Comparison of ENCODE assay signal across 8 cellular contexts in the genomic region with DNA sequence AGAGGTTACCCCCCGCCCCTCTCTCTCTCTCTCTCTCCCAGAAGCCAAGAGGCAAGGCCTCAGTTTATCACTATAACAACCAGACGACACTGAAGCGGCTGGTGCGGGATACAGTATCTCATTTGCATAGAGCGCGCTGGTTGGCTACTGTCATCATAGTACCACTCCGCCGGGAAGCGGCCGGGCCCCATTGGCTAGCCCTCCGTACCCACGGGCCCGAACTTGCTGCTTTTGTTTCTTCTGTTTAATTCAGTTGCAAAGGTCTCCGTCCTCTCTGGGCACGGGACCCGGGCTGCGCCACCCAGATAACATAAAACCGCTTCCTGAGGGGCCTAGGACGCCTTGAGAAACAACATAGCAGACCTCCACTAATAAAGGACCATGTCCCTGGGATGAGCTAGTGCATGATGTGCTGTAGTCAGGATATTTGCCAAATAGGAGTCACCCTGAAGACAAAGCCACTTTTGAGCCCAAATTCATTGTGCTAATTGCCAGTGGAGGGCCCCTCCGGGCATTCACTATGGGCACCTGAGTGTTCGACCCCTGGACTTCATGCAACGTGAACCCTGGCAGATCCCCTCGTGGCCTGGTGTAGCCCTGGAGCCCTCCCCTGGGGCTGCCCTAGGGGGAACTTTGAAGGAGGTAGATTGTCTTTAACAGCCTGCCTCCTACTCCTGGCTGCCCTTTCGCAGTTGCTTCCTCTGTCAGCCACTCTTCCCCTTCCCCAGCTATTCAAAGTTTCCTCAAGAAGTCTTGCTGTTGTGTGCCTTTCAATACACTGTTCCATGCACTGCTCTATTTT. TPM values are rescaled to one million over a fixed set of nuclear protein-coding genes. Genes with fewer than 3 reads are reported as not detected.
DNase-seq lines count a peak whose midpoint lies in the region; ATAC-seq, FAIRE-seq and TF ChIP-seq lines count a peak whose summit lies in the region.

A gene (minus strand): TSS at position 91 of the 802 bp plus-strand sequence. CDS start 242 bp downstream, outside the sequence.

- CTCF ChIA-PET in endothelial cell of umbilical vein (lab: Charles Lee), result no interaction called here

- FAIRE-seq in endothelial cell of umbilical vein (lab: Jason Lieb, UNC), result peak; percentile 84

- no peaks in the 10 kb centered on the region for H3K79me2 ChIP-seq in endothelial cell of umbilical vein (ENCODE audit: control insufficient read depth, insufficient read depth, low read length)

- H3K9me3 ChIP-seq in endothelial cell of umbilical vein (replicated peaks; ENCODE audit: control insufficient read depth, insufficient read depth, low read length), result no peaks in the 10 kb centered on the region
- no peaks in the 10 kb centered on the region for H3K9me3 ChIP-seq in mononuclear cell (ENCODE audit: low read depth, low read length)

- H3K4me1 ChIP-seq in endothelial cell of umbilical vein (ENCODE audit: control insufficient read depth, extremely low read depth, insufficient read depth, low read length), result peaks cover 5% of the 10 kb centered on the region
- peaks cover 22% of the 10 kb centered on the region for H3K4me1 ChIP-seq in mononuclear cell (ENCODE audit: insufficient read depth, low read length)

- no peak within 1 kb of the TSS for H3K9ac ChIP-seq in endothelial cell of umbilical vein (replicated peaks; ENCODE audit: extremely low read depth, insufficient read depth, low read length)

- no peaks in the 10 kb centered on the region for H4K20me1 ChIP-seq in endothelial cell of umbilical vein (replicated peaks; ENCODE audit: control insufficient read depth, extremely low read depth, insufficient read depth, low read length)

- DNase-seq in NCI-H69 (lab: John Stamatoyannopoulos, UW) (peak; percentile 96), activated T-cell treated with anti-CD3 and anti-CD28 coated beads for 4 hours (peak; percentile 11), endothelial cell of umbilical vein (ENCODE audit: low read depth, low spot score) (peak; percentile 73)
- DNase-seq in stimulated activated CD8-positive, alpha-beta memory T cell treated with anti-CD3 and anti-CD28 coated beads, Interleukin-15, amount 100 ng/mL, for 48 hours (ENCODE audit: low read depth in 2 of 2), result peak; percentile 29 to 34

- H3K9me1 ChIP-seq in endothelial cell of umbilical vein (replicated peaks; ENCODE audit: control insufficient read depth, extremely low read depth, insufficient read depth, low read length), result no peaks in the 10 kb centered on the region

- TF ChIP-seq CTCF in endothelial cell of umbilical vein (IDR thresholded peaks at IDR 0.05; ENCODE audit: extremely low read depth in 1 of 2, insufficient read depth in 1 of 2, low read depth in 1 of 2, low read length in 2 of 2), result no peak

- dilution Hi-C loops in endothelial cell of umbilical vein (cut with MboI; ENCODE audit: extremely low pct_ligation_motif_present, low sequenced_read_pairs), result no loop called here

- peak within 1 kb of the TSS; percentile 71 for H3K4me2 ChIP-seq in endothelial cell of umbilical vein (ENCODE audit: insufficient read depth, low read length)

- ATAC-seq in GM18505 (IDR thresholded peaks at IDR 0.05; ENCODE audit: unreplicated experiment) (peak; percentile 68), HG03342 (IDR thresholded peaks at IDR 0.05; ENCODE audit: unreplicated experiment) (peak; percentile 77), GM18873 (IDR thresholded peaks at IDR 0.05; ENCODE audit: low FRiP score, unreplicated experiment) (no peak)

- peak within 1 kb of the TSS; percentile 58 for H2AFZ ChIP-seq in endothelial cell of umbilical vein (ENCODE audit: low read depth, low read length)

- no TSS peak for BruUV-seq in endothelial cell of umbilical vein (replicated peaks; lab: Mats Ljungman, UMichigan)

- no peaks in the 10 kb centered on the region for H3K36me3 ChIP-seq in endothelial cell of umbilical vein (ENCODE audit: control insufficient read depth in 2 of 2, extremely low read depth in 1 of 2, insufficient read depth in 2 of 2, low read length in 2 of 2)

- H3K27me3 ChIP-seq in endothelial cell of umbilical vein (ENCODE audit: control insufficient read depth in 2 of 2, insufficient read depth in 2 of 2, low read length in 2 of 2) (peaks cover 0 to 4% of the 10 kb centered on the region in 2 experiments), mononuclear cell (ENCODE audit: insufficient read depth, low read length) (peaks cover 2% of the 10 kb centered on the region)

- H3K4me3 ChIP-seq in endothelial cell of umbilical vein (replicated peaks in 1 of 3; ENCODE audit: insufficient read depth in 1 of 3, low read depth in 1 of 3, low read length in 3 of 3) (no peak within 1 kb of the TSS), mononuclear cell (ENCODE audit: low read length) (peak within 1 kb of the TSS; percentile 6)

- no peak within 1 kb of the TSS for H3K27ac ChIP-seq in endothelial cell of umbilical vein (ENCODE audit: insufficient read depth, low read depth, low read length)

- POLR2A ChIA-PET in endothelial cell of umbilical vein (lab: Charles Lee), result no interaction called here

- TF ChIP-seq POLR2A in GM18505 (IDR thresholded peaks at IDR 0.05; ENCODE audit: borderline replicate concordance, extremely low read depth, insufficient read depth, insufficient read length) (no peak), endothelial cell of umbilical vein (IDR thresholded peaks at IDR 0.05; ENCODE audit: low read depth, low read length) (no peak)

- intact Hi-C loops in endothelial cell of umbilical vein (cut with micrococcal nuclease), result loop anchor here (10.0 kb wide), 1 partner anchor 253 kb away; no protein-coding TSS in a partner anchor

TF ChIP-seq in endothelial cell of umbilical vein, 7 proteins besides CTCF, POLR2A, EP300 and RAD21:
- TF ChIP-seq POLR2AphosphoS5 (IDR thresholded peaks at IDR 0.05; ENCODE audit: insufficient read depth, low read depth, low read length) (no peak), JUN (IDR thresholded peaks at IDR 0.05; ENCODE audit: borderline replicate concordance, insufficient read depth, insufficient read length, low read depth) (no peak), FOS (IDR thresholded peaks at IDR 0.05; ENCODE audit: borderline replicate concordance, insufficient read depth, low read length) (no peak), MYC (IDR thresholded peaks at IDR 0.05; ENCODE audit: low read depth, low read length) (no peak), GATA2 (IDR thresholded peaks at IDR 0.05; ENCODE audit: insufficient read depth, insufficient read length, low read depth, low read length) (no peak), EZH2 (IDR thresholded peaks at IDR 0.05; ENCODE audit: borderline replicate concordance, low read depth, low read length, severe bottlenecking) (no peak)
- TF ChIP-seq, protein P1, sequence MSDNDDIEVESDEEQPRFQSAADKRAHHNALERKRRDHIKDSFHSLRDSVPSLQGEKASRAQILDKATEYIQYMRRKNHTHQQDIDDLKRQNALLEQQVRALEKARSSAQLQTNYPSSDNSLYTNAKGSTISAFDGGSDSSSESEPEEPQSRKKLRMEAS (IDR thresholded peaks at IDR 0.05; ENCODE audit: insufficient read depth, insufficient read length), result no peak

RNA-seq across cellular contexts. Expression of the gene that starts here (rescaled TPM):
- total RNA-seq in endothelial cell of umbilical vein, result 0.90 and 1.3 TPM in 2 replicates
- polyA plus RNA-seq in endothelial cell of umbilical vein, result 0.27 and 0.33 TPM in 2 replicates
- 0.46 and 0.49 TPM in 2 replicates for polyA plus RNA-seq in endothelial cell of umbilical vein (2011; cell fraction: cytosol; rRNA removed)
- polyA plus RNA-seq in endothelial cell of umbilical vein (2011; cell fraction: nucleus; rRNA removed), result 0.18 and 0.46 TPM in 2 replicates
- polyA plus RNA-seq in endothelial cell of umbilical vein (2012), result 0.13 TPM in 1 of 2 replicates, not detected in the other
- 1.2 and 1.6 TPM in 2 replicates for polyA minus RNA-seq in endothelial cell of umbilical vein
- polyA minus RNA-seq in endothelial cell of umbilical vein (2011; cell fraction: cytosol; rRNA and poly(A)+ RNA removed), result not detected
- 0.29 and 0.53 TPM in 2 replicates for polyA minus RNA-seq in endothelial cell of umbilical vein (2011; cell fraction: nucleus; rRNA and poly(A)+ RNA removed)
- 3.7 TPM for total RNA-seq in mononuclear cell

Comparison
In these comparisons a context has a peak if more than half of its experiments do, and no peak if none do; other contexts are left out.
1. DNase-seq: peak in every context shown above with its lines; median percentile 96 in NCI-H69; 73 in endothelial cell of umbilical vein; 32 in stimulated activated CD8-positive, alpha-beta memory T cell treated with anti-CD3 and anti-CD28 coated beads, Interleukin-15, amount 100 ng/mL, for 48 hours; 11 in activated T-cell treated with anti-CD3 and anti-CD28 coated beads for 4 hours.